29 cellular contexts compared by ENCODE assay signal in genomic region chr9:134514503-134514902, GRCh38.
"Had no signal": no experiment of that assay in that cellular context is flagged by ENCODE, and none has a peak within 500 bp of the region (broad histone marks: within the 10 kb centered on the region; RNA-seq: fewer than 3 reads in every experiment).

No MANE protein-coding gene starts in this region.

- H3K4me1 ChIP-seq: Peyer's patch, SJCRH30 had no signal

- ATAC-seq: activated CD8-positive, alpha-beta T cell treated with anti-CD3 and anti-CD28 coated beads for 36 hours; activated T-cell treated with anti-CD3 and anti-CD28 coated beads, Interleukin-2, amount 50 U/mL, for 72 hours; activated T-helper 17 cell treated with anti-CD3 and anti-CD28 coated beads, Interleukin-2, amount 50 U/mL, for 72 hours; PC-3 had no signal

- H3K36me3 ChIP-seq: brain microvascular endothelial cell, Peyer's patch, SJCRH30 had no signal

- H3K27me3 ChIP-seq: brain microvascular endothelial cell, Peyer's patch had no signal

- H3K4me3 ChIP-seq: Peyer's patch, SJCRH30, SK-N-MC had no signal

- H3K27ac ChIP-seq: brain microvascular endothelial cell, Peyer's patch, RWPE1, SJCRH30, SK-N-MC had no signal

- DNase-seq: activated CD4-positive, alpha-beta T cell treated with anti-CD3 and anti-CD28 coated beads, Interleukin-2, amount 10 ng/mL, durations not matched to agents 24 days and 14 days; activated CD4-positive, alpha-beta T cell treated with anti-CD3 and anti-CD28 coated beads, Interleukin-2, amount 50 U/mL, for 4 hours; activated CD8-positive, alpha-beta T cell treated with anti-CD3 and anti-CD28 coated beads for 36 hours; activated effector memory CD4-positive, alpha-beta T cell treated with anti-CD3 and anti-CD28 coated beads, Interleukin-2, amount 50 U/mL, for 16 hours; activated naive CD4-positive, alpha-beta T cell; activated naive CD4-positive, alpha-beta T cell treated with anti-CD3 and anti-CD28 coated beads, Interleukin-2, amount 50 U/mL, for 16 hours; activated naive CD8-positive, alpha-beta T cell treated with anti-CD3 and anti-CD28 coated beads for 36 hours; activated T-cell treated with anti-CD3 and anti-CD28 coated beads, Interleukin-2, amount 50 U/mL, for 1 hour; activated T-cell treated with anti-CD3 and anti-CD28 coated beads, Interleukin-2, amount 50 U/mL, for 72 hours; amniotic stem cell; aorta; brain microvascular endothelial cell; central memory CD4-positive, alpha-beta T cell; Karpas-422; KBM-7; NCI-H1105; NCI-H1417 treated with DMSO at 0.1 percent for 48 hours; NCI-H1694; NCI-H2029; NCI-H2227 treated with DMSO at 0.1 percent for 48 hours; NCI-H446; NCI-H510A treated with DMSO at 0.1 percent for 48 hours; PC-3; T1000 had no signal

- H3K9me3 ChIP-seq: Peyer's patch had no signal
